ENCODE assay signal across 9 cellular contexts in genomic region chr19:1360818-1361461, GRCh38. TPM values are rescaled to one million over a fixed set of nuclear protein-coding genes. Genes with fewer than 3 reads are reported as not detected.
A peak's percentile ranks its signal among the peaks of the same experiment; 100 is the strongest.
DNase-seq lines count a peak whose midpoint lies in the region; ATAC-seq and TF ChIP-seq lines count a peak whose summit lies in the region.
"Had no signal": no experiment of that assay in that cellular context is flagged by ENCODE, and none has a peak within 500 bp of the region (broad histone marks: within the 10 kb centered on the region; RNA-seq: fewer than 3 reads in every experiment).

No MANE protein-coding gene starts in this region.

- no peak for TF ChIP-seq CTCF in foreskin fibroblast (IDR thresholded peaks at IDR 0.05; ENCODE audit: low read depth, low read length)
- no peak for TF ChIP-seq CTCF in GM13977 (IDR thresholded peaks at IDR 0.05; ENCODE audit: extremely low read depth, insufficient read depth, missing control alignments)

- peaks cover 17% of the 10 kb centered on the region for H3K36me3 Mint-ChIP-seq in activated T-cell treated with anti-CD3 and anti-CD28 coated beads, Interleukin-2, amount 50 U/mL, for 4 hours (ENCODE audit: insufficient read depth)

- H3K4me3 ChIP-seq in foreskin fibroblast (ENCODE audit: low read depth in 1 of 2, low read length in 2 of 2) = peak overlapping the region; percentile 32 to 48

- in situ Hi-C loops in GM13977 (cut with MboI; ENCODE audit: low pct_unique_long_range_greater_than_20kb, low sequenced_read_pairs, unreplicated experiment) = no loop called here

- ATAC-seq in GM19035 (IDR thresholded peaks at IDR 0.05; ENCODE audit: unreplicated experiment) = no peak
- ATAC-seq in activated T-cell treated with anti-CD3 and anti-CD28 coated beads, Interleukin-2, amount 50 U/mL, for 4 hours = no peak

- DNase-seq in ELF-1 (ENCODE audit: low read depth, low spot score) = peak; percentile 44
- DNase-seq in SHP77 (lab: John Stamatoyannopoulos, UW) = peak; percentile 42 to 80
- DNase-seq in foreskin fibroblast = peak; percentile 84 to 93
- peak; percentile 72 for DNase-seq in pons (ENCODE audit: low spot score)
- DNase-seq in GM13977 (ENCODE audit: low spot score) = no peak
- no peak for DNase-seq in activated T-cell treated with anti-CD3 and anti-CD28 coated beads, Interleukin-2, amount 50 U/mL, for 4 hours
- no peak for DNase-seq in KG1 (lab: John Stamatoyannopoulos, UW)

- no peak overlapping the region for H3K4me3 Mint-ChIP-seq in activated T-cell treated with anti-CD3 and anti-CD28 coated beads, Interleukin-2, amount 50 U/mL, for 4 hours
- H3K4me3 Mint-ChIP-seq: stimulated activated naive CD8-positive, alpha-beta T cell treated with anti-CD3 and anti-CD28 coated beads, Interleukin-15, Interleukin-2, amounts not matched to agents 100 ng/mL and 50 ng/mL, for 24 hours had no signal

- H3K9me3 Mint-ChIP-seq in activated T-cell treated with anti-CD3 and anti-CD28 coated beads, Interleukin-2, amount 50 U/mL, for 4 hours = no peaks in the 10 kb centered on the region
- H3K9me3 Mint-ChIP-seq: stimulated activated naive CD8-positive, alpha-beta T cell treated with anti-CD3 and anti-CD28 coated beads, Interleukin-15, Interleukin-2, amounts not matched to agents 100 ng/mL and 50 ng/mL, for 24 hours had no signal

- H3K4me1 Mint-ChIP-seq in activated T-cell treated with anti-CD3 and anti-CD28 coated beads, Interleukin-2, amount 50 U/mL, for 4 hours (ENCODE audit: low read depth) = peaks cover 24% of the 10 kb centered on the region

- no peaks in the 10 kb centered on the region for H3K27me3 Mint-ChIP-seq in activated T-cell treated with anti-CD3 and anti-CD28 coated beads, Interleukin-2, amount 50 U/mL, for 4 hours (ENCODE audit: low read depth)
- H3K27me3 Mint-ChIP-seq: stimulated activated naive CD8-positive, alpha-beta T cell treated with anti-CD3 and anti-CD28 coated beads, Interleukin-15, Interleukin-2, amounts not matched to agents 100 ng/mL and 50 ng/mL, for 24 hours had no signal

RNA-seq across cellular contexts. Expression of gene NDUFS7, which starts 22.8 kb away (rescaled TPM):
- total RNA-seq in activated T-cell treated with anti-CD3 and anti-CD28 coated beads, Interleukin-2, amount 50 U/mL, for 4 hours = 100 to 1,000 TPM; 124 to 142 (median 137) TPM

RNA-seq across cellular contexts. Expression of gene GAMT, which starts 40.4 kb away (rescaled TPM):
- 10 to 100 TPM; 16.0 to 25.9 (median 23.1) TPM for total RNA-seq in activated T-cell treated with anti-CD3 and anti-CD28 coated beads, Interleukin-2, amount 50 U/mL, for 4 hours

RNA-seq across cellular contexts. Expression of gene DAZAP1, which starts 46.4 kb away (rescaled TPM):
- 100 to 1,000 TPM; 296 to 322 (median 303) TPM for total RNA-seq in activated T-cell treated with anti-CD3 and anti-CD28 coated beads, Interleukin-2, amount 50 U/mL, for 4 hours

Comparison
In these comparisons a context has a peak if more than half of its experiments do, and no peak if none do; other contexts are left out.
1. DNase-seq: peak in ELF-1 (single experiment), SHP77 (2 of 2), foreskin fibroblast (2 of 2) and pons (single experiment); none in GM13977 (single experiment), activated T-cell treated with anti-CD3 and anti-CD28 coated beads, Interleukin-2, amount 50 U/mL, for 4 hours (single experiment) and KG1 (single experiment).